ENCODE assay signal across 9 cellular contexts in genomic region chr4:57037982-57038604, GRCh38. TPM values are rescaled to one million over a fixed set of nuclear protein-coding genes. Genes with fewer than 3 reads are reported as not detected.
DNase-seq lines count a peak whose midpoint lies in the region; ATAC-seq, FAIRE-seq and TF ChIP-seq lines count a peak whose summit lies in the region.
"Had no signal": no experiment of that assay in that cellular context is flagged by ENCODE, and none has a peak within 500 bp of the region (broad histone marks: within the 10 kb centered on the region; RNA-seq: fewer than 3 reads in every experiment).

No MANE protein-coding gene starts in this region.

- POLR2A ChIA-PET in HepG2 (lab: Yijun Ruan, JAX) = no interaction called here

- H3K27ac ChIP-seq in caudate nucleus (ENCODE audit: low read depth, low read length) (no peak overlapping the region), HepG2 (ENCODE audit: extremely low read length, insufficient read depth, low read length) (no peak overlapping the region), thoracic aorta (peak overlapping the region; percentile 64 to 89)
- H3K27ac ChIP-seq: BLaER1 treated with 17β-estradiol and CSF1 and Interleukin-3, amounts not matched to agents 10 nM and 100 nM had no signal

- intact Hi-C loops in HepG2 (cut with micrococcal nuclease; ENCODE audit: unreplicated experiment) = loop anchor here (1.0 to 5.0 kb wide), 3 partner anchors 63 to 264 kb away; no protein-coding TSS in a partner anchor

- no peaks in the 10 kb centered on the region for H3K79me2 ChIP-seq in HepG2 (ENCODE audit: insufficient read depth, low read length)

- in situ Hi-C loops in HAP-1 (cut with MboI; ENCODE audit: low sequenced_read_pairs) = no loop called here
- in situ Hi-C loops in HepG2 (cut with HindIII; ENCODE audit: extremely low pct_ligation_motif_present, low pct_unique_long_range_greater_than_20kb) = no loop called here

- DNase-seq in NCI-H1436 (lab: John Stamatoyannopoulos, UW) = peak; percentile 14
- DNase-seq in NCI-H1436 treated with DMSO at 0.1 percent for 48 hours (lab: John Stamatoyannopoulos, UW) = no peak
- peak; percentile 51 to 84 for DNase-seq in HAP-1 (ENCODE audit: low spot score in 2 of 2)
- DNase-seq in NCI-H69 (lab: John Stamatoyannopoulos, UW) = peak; percentile 49
- peak in 55 of 61 donors; percentile 2 to 74 (median 33) for DNase-seq in caudate nucleus (lab: John Stamatoyannopoulos, UW)
- peak; percentile 34 for DNase-seq in HepG2 (ENCODE audit: low spot score)
- DNase-seq in thoracic aorta (ENCODE audit: low spot score) = no peak

- no peaks in the 10 kb centered on the region for H4K20me1 ChIP-seq in HepG2 (ENCODE audit: insufficient read depth, low read length)

- FAIRE-seq in HepG2 (lab: Jason Lieb, UNC) = peak; percentile 28

- TF ChIP-seq EP300 in HepG2 (IDR thresholded peaks at IDR 0.05; ENCODE audit: low read depth in 2 of 2, low read length in 2 of 2) (no peak), HepG2 (CRISPR knock-in tag; IDR thresholded peaks at IDR 0.05; ENCODE audit: borderline replicate concordance) (no peak)

- no peak overlapping the region for H2AFZ ChIP-seq in HepG2 (ENCODE audit: low read length)

- H3K36me3 ChIP-seq in HAP-1 (replicated peaks) (no peaks in the 10 kb centered on the region), HepG2 (replicated peaks in 1 of 2; ENCODE audit: control insufficient read depth in 1 of 2, insufficient read depth in 2 of 2, low read length in 2 of 2) (no peaks in the 10 kb centered on the region), thoracic aorta (peaks cover 12% of the 10 kb centered on the region)

- H3K27me3 ChIP-seq in HAP-1 (ENCODE audit: low read depth) (peaks cover 23% of the 10 kb centered on the region), HepG2 (ENCODE audit: control insufficient read depth in 1 of 2, insufficient read depth in 2 of 2, low read length in 2 of 2) (peaks cover 0 to 5% of the 10 kb centered on the region in 2 experiments; a peak in 2 of 5 replicates), thoracic aorta (replicated peaks; ENCODE audit: insufficient read depth) (no peaks in the 10 kb centered on the region)
- H3K27me3 ChIP-seq: BLaER1 treated with 17β-estradiol and CSF1 and Interleukin-3, amounts not matched to agents 10 nM and 100 nM had no signal

- TF ChIP-seq CTCF in HepG2 (CRISPR knock-in tag; IDR thresholded peaks at IDR 0.05) = peak; percentile 92
- TF ChIP-seq CTCF in thoracic aorta (IDR thresholded peaks at IDR 0.05) = peak; percentile 84

- H3K4me2 ChIP-seq in HepG2 (ENCODE audit: low read depth, low read length) = peak overlapping the region; percentile 43
- H3K4me2 ChIP-seq: BLaER1 treated with 17β-estradiol and CSF1 and Interleukin-3, amounts not matched to agents 10 nM and 100 nM had no signal

- ATAC-seq in HepG2 = peak; percentile 96
- no peak for ATAC-seq in thoracic aorta (ENCODE audit: insufficient number of reproducible peaks, low FRiP score, low read depth)
- no peak for ATAC-seq in GM18858 (IDR thresholded peaks at IDR 0.05; ENCODE audit: unreplicated experiment)

- TF ChIP-seq POLR2A in HepG2 (IDR thresholded peaks at IDR 0.05; ENCODE audit: insufficient read depth in 1 of 2, low read depth in 2 of 2, low read length in 2 of 2) = no peak

- no peak overlapping the region for H3K9ac ChIP-seq in HepG2 (ENCODE audit: insufficient read depth, low read depth, low read length)
- H3K9ac ChIP-seq: BLaER1 treated with 17β-estradiol and CSF1 and Interleukin-3, amounts not matched to agents 10 nM and 100 nM had no signal

- WGBS in HepG2 (ENCODE audit: low lambda C conversion rate) = 19% methylated on average over 10 of the region's 15 CpGs

- CTCF ChIA-PET in HepG2 (lab: Yijun Ruan, JAX; ENCODE audit: low intra/inter-chr PET ratio, low total read pairs) = interaction anchor here (1.2 to 1.9 kb wide), 3 partner anchors 120 to 173 kb away, joined by 4 to 11 read pairs (median 5); no protein-coding TSS in a partner anchor

- H3K9me3 ChIP-seq in HAP-1 = no peaks in the 10 kb centered on the region
- no peaks in the 10 kb centered on the region for H3K9me3 ChIP-seq in HepG2 (ENCODE audit: low read length)
- H3K9me3 ChIP-seq in thoracic aorta = no peaks in the 10 kb centered on the region
- H3K9me3 ChIP-seq: BLaER1 treated with 17β-estradiol and CSF1 and Interleukin-3, amounts not matched to agents 10 nM and 100 nM had no signal

- H3K4me1 ChIP-seq in HAP-1 (no peaks in the 10 kb centered on the region), HepG2 (ENCODE audit: insufficient read depth, low read length) (no peaks in the 10 kb centered on the region), thoracic aorta (ENCODE audit: control insufficient read depth in 1 of 2, low read depth in 2 of 2) (peaks cover 42 to 85% of the 10 kb centered on the region in 2 donors)
- H3K4me1 ChIP-seq: BLaER1 treated with 17β-estradiol and CSF1 and Interleukin-3, amounts not matched to agents 10 nM and 100 nM had no signal

- TF ChIP-seq RAD21 in HepG2 (CRISPR knock-in tag; IDR thresholded peaks at IDR 0.05) = peak; percentile 82

- BruUV-seq in HepG2 (replicated peaks; lab: Mats Ljungman, UMichigan) = no TSS peak

- H3K4me3 ChIP-seq in HAP-1 (no peak overlapping the region), HepG2 (replicated peaks in 1 of 3; ENCODE audit: insufficient read depth in 1 of 3, low read depth in 2 of 3, low read length in 3 of 3) (peak overlapping the region in 1 of 3 experiments; percentile 41; a peak in 2 of 6 replicates), thoracic aorta (no peak overlapping the region)
- H3K4me3 ChIP-seq: BLaER1 treated with 17β-estradiol and CSF1 and Interleukin-3, amounts not matched to agents 10 nM and 100 nM had no signal

TF ChIP-seq in HepG2, 621 proteins besides CTCF, POLR2A, EP300 and RAD21 (continues in another document):
- TF ChIP-seq, protein P1, sequence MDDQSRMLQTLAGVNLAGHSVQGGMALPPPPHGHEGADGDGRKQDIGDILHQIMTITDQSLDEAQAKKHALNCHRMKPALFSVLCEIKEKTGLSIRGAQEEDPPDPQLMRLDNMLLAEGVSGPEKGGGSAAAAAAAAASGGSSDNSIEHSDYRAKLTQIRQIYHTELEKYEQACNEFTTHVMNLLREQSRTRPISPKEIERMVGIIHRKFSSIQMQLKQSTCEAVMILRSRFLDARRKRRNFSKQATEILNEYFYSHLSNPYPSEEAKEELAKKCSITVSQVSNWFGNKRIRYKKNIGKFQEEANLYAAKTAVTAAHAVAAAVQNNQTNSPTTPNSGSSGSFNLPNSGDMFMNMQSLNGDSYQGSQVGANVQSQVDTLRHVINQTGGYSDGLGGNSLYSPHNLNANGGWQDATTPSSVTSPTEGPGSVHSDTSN (CRISPR knock-in tag; IDR thresholded peaks at IDR 0.05; ENCODE audit: borderline replicate concordance) = no peak
- TF ChIP-seq ZNF17 (CRISPR knock-in tag; IDR thresholded peaks at IDR 0.05) (no peak), ZNF510 (CRISPR knock-in tag; IDR thresholded peaks at IDR 0.05; ENCODE audit: low read depth) (no peak), XRCC5 (optimal IDR thresholded peaks at IDR 0.05; ENCODE audit: low read length) (peak; percentile 74), NKX3-1 (CRISPR knock-in tag; IDR thresholded peaks at IDR 0.05) (no peak)

RNA-seq across cellular contexts. Expression of gene POLR2B, which starts 59.4 kb away (rescaled TPM):
- total RNA-seq in HepG2 (2016; rRNA removed; fragmentation: Illumina TruSeq; extraction: Trizol) (116 and 173 TPM in 2 replicates), thoracic aorta (10 to 100 TPM; 48.3 to 98.5 TPM)
- total RNA-seq in HepG2 (2016; cell fraction: cytosol; rRNA removed; fragmentation: Illumina TruSeq; extraction: Trizol; ENCODE audit: low read depth) = 5.7 and 7.8 TPM in 2 replicates
- total RNA-seq in HepG2 (2016; cell fraction: insoluble cytoplasmic fraction; rRNA removed; fragmentation: Illumina TruSeq; extraction: Trizol) = 121 and 171 TPM in 2 replicates
- total RNA-seq in HepG2 (2016; cell fraction: membrane; rRNA removed; fragmentation: Illumina TruSeq; extraction: Trizol) = 17.6 and 18.4 TPM in 2 replicates
- 86.8 and 93.4 TPM in 2 replicates for total RNA-seq in HepG2 (2016; cell fraction: nucleus; rRNA removed; fragmentation: Illumina TruSeq; extraction: Trizol)
- polyA plus RNA-seq in HepG2 (2011; rRNA removed) = 58.8 and 70.6 TPM in 2 replicates
- polyA plus RNA-seq in HepG2 (2011; cell fraction: cytosol; rRNA removed) = 25.1 and 35.1 TPM in 2 replicates
- 72.0 and 99.9 TPM in 2 replicates for polyA plus RNA-seq in HepG2 (2011; cell fraction: nucleus; rRNA removed)
- 51.0 and 61.5 TPM in 2 replicates for polyA plus RNA-seq in HepG2 (2012)
- polyA plus RNA-seq in HepG2 (2016; cell fraction: cytosol; fragmentation: Illumina TruSeq; extraction: Trizol; ENCODE audit: low read depth) = 1.6 and 1.7 TPM in 2 replicates
- 102 and 112 TPM in 2 replicates for polyA plus RNA-seq in HepG2 (2016; cell fraction: insoluble cytoplasmic fraction; fragmentation: Illumina TruSeq; extraction: Trizol; ENCODE audit: low read depth)
- polyA plus RNA-seq in HepG2 (2016; cell fraction: membrane; fragmentation: Illumina TruSeq; extraction: Trizol; ENCODE audit: low read depth) = 4.2 and 5.0 TPM in 2 replicates
- 114 and 116 TPM in 2 replicates for polyA plus RNA-seq in HepG2 (2016; cell fraction: nucleus; fragmentation: Illumina TruSeq; extraction: Trizol; ENCODE audit: insufficient read depth, low read depth)
- 35.9 and 41.1 TPM in 2 replicates for polyA minus RNA-seq in HepG2 (2011; rRNA and poly(A)+ RNA removed; ENCODE audit: low replicate concordance)
- polyA minus RNA-seq in HepG2 (2011; cell fraction: cytosol; rRNA and poly(A)+ RNA removed) = 34.6 and 36.8 TPM in 2 replicates
- polyA minus RNA-seq in HepG2 (2011; cell fraction: nucleus; rRNA and poly(A)+ RNA removed) = 84.8 and 90.8 TPM in 2 replicates

Comparison
In these comparisons a context has a peak if more than half of its experiments do, and no peak if none do; other contexts are left out.
1. DNase-seq: peak in NCI-H1436 (single experiment), HAP-1 (2 of 2), NCI-H69 (single experiment), caudate nucleus (55 of 61) and HepG2 (single experiment); none in NCI-H1436 treated with DMSO at 0.1 percent for 48 hours (single experiment) and thoracic aorta (single experiment).
2. H3K27ac ChIP-seq: peak in thoracic aorta (2 of 2); none in caudate nucleus (single experiment) and HepG2 (single experiment).